In the genomic region with DNA sequence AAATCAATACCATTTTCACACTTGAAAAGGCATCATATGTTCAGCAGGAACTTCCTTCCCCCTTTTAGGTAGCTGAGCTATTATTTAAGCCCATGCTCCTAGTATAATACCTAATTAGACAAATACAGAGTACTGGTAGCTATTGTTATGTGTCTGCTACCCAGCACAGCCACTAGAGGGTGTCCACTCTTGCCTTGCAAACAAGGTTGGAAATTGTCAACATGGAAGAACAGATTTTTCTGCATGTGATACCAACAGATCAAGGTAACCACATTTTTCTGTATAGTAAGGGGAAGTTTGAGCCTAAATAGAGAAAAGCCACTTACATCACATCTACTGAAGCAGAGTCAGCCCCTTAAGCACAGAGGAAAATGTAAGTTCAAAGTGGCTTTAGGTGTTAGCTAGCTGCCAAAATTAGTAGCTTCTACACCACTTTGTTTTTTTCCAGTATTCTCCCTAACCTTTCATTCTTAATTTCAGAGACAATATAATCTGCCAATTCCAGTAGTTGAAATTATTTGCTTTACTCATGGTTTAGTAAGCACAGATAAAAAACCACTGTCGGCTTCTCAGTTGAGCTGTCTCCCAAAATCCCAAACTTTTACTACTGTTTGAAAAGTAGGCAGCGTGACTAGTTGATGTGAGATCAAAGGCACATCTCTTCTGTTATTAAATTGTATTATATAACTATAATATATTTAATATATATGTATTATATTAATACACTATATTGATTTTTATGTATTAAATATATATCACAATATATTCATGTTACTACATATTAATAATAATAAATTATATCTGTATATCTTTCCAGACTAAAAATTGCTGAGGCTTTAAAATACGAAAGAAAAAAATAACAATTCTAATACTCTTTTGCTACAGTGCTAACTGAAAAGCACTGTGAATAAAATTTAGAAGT, we compare ENCODE assay signal across 8 cellular contexts. TPM values are rescaled to one million over a fixed set of nuclear protein-coding genes. Genes with fewer than 3 reads are reported as not detected.
DNase-seq lines count a peak whose midpoint lies in the region; ATAC-seq and TF ChIP-seq lines count a peak whose summit lies in the region.

No MANE protein-coding gene starts in this region.

- no peak overlapping the region for H3K4me3 Mint-ChIP-seq in stimulated activated naive B cell treated with anti-CD40 and anti-IgM and Interleukin-4, amounts not matched to agents 10 μg/mL and 1 μg/mL and 100 μg/mL, for 72 hours

- no peak overlapping the region for H3K27ac Mint-ChIP-seq in stimulated activated naive B cell treated with anti-CD40 and anti-IgM and Interleukin-4, amounts not matched to agents 10 μg/mL and 1 μg/mL and 100 μg/mL, for 72 hours

- H3K36me3 Mint-ChIP-seq in stimulated activated naive B cell treated with anti-CD40 and anti-IgM and Interleukin-4, amounts not matched to agents 10 μg/mL and 1 μg/mL and 100 μg/mL, for 72 hours = no peaks in the 10 kb centered on the region

- H3K9me3 Mint-ChIP-seq in stimulated activated naive B cell treated with anti-CD40 and anti-IgM and Interleukin-4, amounts not matched to agents 10 μg/mL and 1 μg/mL and 100 μg/mL, for 72 hours = no peaks in the 10 kb centered on the region

- H3K4me3 ChIP-seq in AG10803 (ENCODE audit: low read length) = no peak overlapping the region

- DNase-seq in AG10803 (ENCODE audit: low read depth) = peak; percentile 78
- DNase-seq in NCI-H1048 (lab: John Stamatoyannopoulos, UW) = peak; percentile 45
- peak; percentile 13 for DNase-seq in UCSD-AML1 (lab: John Stamatoyannopoulos, UW; ENCODE audit: unreplicated experiment)
- peak; percentile 58 for DNase-seq in dedifferentiated amniotic fluid mesenchymal stem cell (ENCODE audit: extremely low spot score)
- peak; percentile 85 to 88 for DNase-seq in lung microvascular endothelial cell (ENCODE audit: low read depth in 2 of 2)
- no peak for DNase-seq in stimulated activated naive B cell treated with anti-CD40 and anti-IgM and Interleukin-4, amounts not matched to agents 10 μg/mL and 1 μg/mL and 100 μg/mL, for 72 hours

- peak; percentile 95 for ATAC-seq in GM18498 (IDR thresholded peaks at IDR 0.05; ENCODE audit: unreplicated experiment)
- ATAC-seq in HG02763 (IDR thresholded peaks at IDR 0.05; ENCODE audit: unreplicated experiment) = peak; percentile 86
- ATAC-seq in stimulated activated naive B cell treated with anti-CD40 and anti-IgM and Interleukin-4, amounts not matched to agents 10 μg/mL and 1 μg/mL and 100 μg/mL, for 72 hours (replicated peaks) = peak; percentile 82 to 90

- H3K27me3 Mint-ChIP-seq in stimulated activated naive B cell treated with anti-CD40 and anti-IgM and Interleukin-4, amounts not matched to agents 10 μg/mL and 1 μg/mL and 100 μg/mL, for 72 hours = peaks cover 4 to 16% of the 10 kb centered on the region in 2 donors

- peak; percentile 100 for TF ChIP-seq CTCF in AG10803 (conservative IDR thresholded peaks at IDR 0.05; ENCODE audit: low read length)

- H3K4me1 Mint-ChIP-seq in stimulated activated naive B cell treated with anti-CD40 and anti-IgM and Interleukin-4, amounts not matched to agents 10 μg/mL and 1 μg/mL and 100 μg/mL, for 72 hours = no peaks in the 10 kb centered on the region

RNA-seq across cellular contexts. Expression of a gene that starts 38.2 kb away (rescaled TPM):
- total RNA-seq in lung microvascular endothelial cell = under 0.01 and 0.22 TPM in 2 replicates
